Comparison of ENCODE assay signal across 8 cellular contexts in the genomic region with DNA sequence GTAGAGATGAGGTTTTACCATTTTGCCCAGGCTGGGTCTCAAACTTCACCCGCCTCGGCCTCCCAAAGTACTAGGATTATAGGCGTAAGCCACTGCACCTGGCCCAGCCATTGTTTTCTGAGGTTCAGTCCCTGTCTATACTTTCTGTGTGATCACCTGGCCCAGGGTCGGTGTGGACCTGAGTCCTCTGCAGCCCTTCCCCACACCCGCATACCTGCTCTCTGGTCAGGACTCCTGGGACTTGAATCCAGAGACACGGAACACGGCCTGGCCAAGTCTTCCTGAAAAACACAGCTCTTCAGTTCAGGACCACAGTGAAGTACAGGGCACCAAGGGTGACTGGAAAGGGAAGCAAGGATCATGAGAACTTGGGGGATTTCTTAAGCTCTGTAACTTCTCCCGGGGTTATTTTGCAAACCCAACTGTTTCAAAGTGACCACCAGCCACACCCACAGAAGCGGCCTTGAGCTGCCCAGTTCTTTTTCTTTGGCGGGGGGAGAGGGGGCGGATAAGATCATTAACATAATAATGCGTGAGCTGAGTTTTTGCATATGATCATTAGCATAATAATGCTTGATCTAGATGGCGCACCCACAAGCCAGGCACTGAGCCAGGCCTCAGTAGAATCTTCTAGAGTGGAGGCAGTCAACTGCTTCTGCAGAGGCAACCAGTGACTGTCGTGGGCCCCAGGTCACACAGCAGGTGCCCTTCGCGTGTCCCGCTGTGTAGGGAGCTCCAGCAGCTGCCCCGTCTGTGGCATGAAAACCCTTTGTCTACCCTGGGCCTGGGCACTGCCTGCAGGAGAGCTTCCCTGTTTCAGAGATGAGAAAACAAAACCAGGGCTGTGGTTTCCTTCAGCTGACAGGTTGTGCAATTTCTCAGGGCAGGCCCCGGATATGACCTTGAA. TPM values are rescaled to one million over a fixed set of nuclear protein-coding genes. Genes with fewer than 3 reads are reported as not detected.
DNase-seq lines count a peak whose midpoint lies in the region; ATAC-seq and TF ChIP-seq lines count a peak whose summit lies in the region.

No MANE protein-coding gene starts in this region.

- H3K9me3 ChIP-seq in PC-9 (ENCODE audit: insufficient read depth, low read depth) (no peaks in the 10 kb centered on the region), right atrium auricular region (no peaks in the 10 kb centered on the region)

- no peaks in the 10 kb centered on the region for H3K27me3 ChIP-seq in PC-9 (ENCODE audit: insufficient read depth, low read depth)
- no peaks in the 10 kb centered on the region for H3K27me3 ChIP-seq in right atrium auricular region

- no peak overlapping the region for H2AFZ ChIP-seq in PC-9

- DNase-seq in PC-9 (peak; percentile 60 to 69), right atrium auricular region (ENCODE audit: low spot score) (peak; percentile 81), NCI-H1092 (lab: John Stamatoyannopoulos, UW) (no peak)
- DNase-seq in activated naive CD4-positive, alpha-beta T cell treated with anti-CD3 and anti-CD28 coated beads for 36 hours = peak; percentile 80
- DNase-seq in stimulated activated CD4-positive, alpha-beta T cell treated with anti-CD3 and anti-CD28 coated beads, Interleukin-1b, Interleukin-23, amount 100 ng/mL, for 48 hours = peak; percentile 57

- TF ChIP-seq CTCF in PC-9 (conservative IDR thresholded peaks at IDR 0.05) = no peak
- TF ChIP-seq CTCF in right atrium auricular region (IDR thresholded peaks at IDR 0.05) = no peak

- peak overlapping the region; percentile 79 for H3K27ac Mint-ChIP-seq in activated naive CD4-positive, alpha-beta T cell treated with anti-CD3 and anti-CD28 coated beads for 36 hours

- H3K27ac ChIP-seq in PC-9 (peak overlapping the region; percentile 87), right atrium auricular region (peak overlapping the region; percentile 56 to 95)

- H3K4me2 ChIP-seq in PC-9 = peak overlapping the region; percentile 87

- no peaks in the 10 kb centered on the region for H3K36me3 ChIP-seq in PC-9 (ENCODE audit: low read depth)
- peaks cover 4% of the 10 kb centered on the region for H3K36me3 ChIP-seq in right atrium auricular region

- peaks cover 31% of the 10 kb centered on the region for H3K79me2 ChIP-seq in PC-9 (ENCODE audit: low read depth)

- no peaks in the 10 kb centered on the region for H3K9me2 ChIP-seq in PC-9 (ENCODE audit: insufficient read depth)

- H3K36me3 Mint-ChIP-seq in activated naive CD4-positive, alpha-beta T cell treated with anti-CD3 and anti-CD28 coated beads for 36 hours (ENCODE audit: low read depth) = peaks cover 8% of the 10 kb centered on the region

- peak overlapping the region; percentile 38 for H3K4me3 Mint-ChIP-seq in activated naive CD4-positive, alpha-beta T cell treated with anti-CD3 and anti-CD28 coated beads for 36 hours

- no peaks in the 10 kb centered on the region for H3K9me3 Mint-ChIP-seq in activated naive CD4-positive, alpha-beta T cell treated with anti-CD3 and anti-CD28 coated beads for 36 hours

- peaks cover 64% of the 10 kb centered on the region for H3K4me1 Mint-ChIP-seq in activated naive CD4-positive, alpha-beta T cell treated with anti-CD3 and anti-CD28 coated beads for 36 hours (ENCODE audit: low read depth)

- peaks cover 57% of the 10 kb centered on the region for H3F3A ChIP-seq in PC-9 (ENCODE audit: insufficient read depth, low read depth)

- intact Hi-C loops in PC-9 (cut with micrococcal nuclease; ENCODE audit: unreplicated experiment) = loop anchor here (1.0 to 5.0 kb wide), 3 partner anchors 17 to 127 kb away; partner anchors contain the start of gene GNB1
- intact Hi-C loops in activated naive CD4-positive, alpha-beta T cell treated with anti-CD3 and anti-CD28 coated beads for 36 hours (cut with micrococcal nuclease) = loop anchor here (1.0 to 10.0 kb wide), 2 partner anchors 129 to 275 kb away; partner anchors contain the start of gene PRKCZ

- H3K4me1 ChIP-seq in PC-9 (replicated peaks; ENCODE audit: insufficient read depth) (peaks cover 69% of the 10 kb centered on the region), right atrium auricular region (peaks cover 0 to 77% of the 10 kb centered on the region in 2 donors)

- peaks cover 23% of the 10 kb centered on the region for H4K20me1 ChIP-seq in PC-9 (ENCODE audit: insufficient read depth)

- POLR2A ChIA-PET in PC-9 (lab: Charles Lee; ENCODE audit: unreplicated experiment) = interaction anchor here (0.6 to 1.1 kb wide), 3 partner anchors 21 to 455 kb away, joined by 3 to 6 read pairs (median 5); no protein-coding TSS in a partner anchor

- no TSS peak for BruUV-seq in PC-9 (replicated peaks; lab: Mats Ljungman, UMichigan)

- CTCF ChIA-PET in PC-9 (lab: Charles Lee) = interaction anchor here (0.6 kb wide), 1 partner anchor 204 kb away, joined by 3 read pairs; no protein-coding TSS in a partner anchor
- CTCF ChIA-PET in activated naive CD4-positive, alpha-beta T cell treated with anti-CD3 and anti-CD28 coated beads for 36 hours (lab: Charles Lee) = interaction anchor here (0.6 to 2.0 kb wide), 6 partner anchors 15 to 129 kb away, joined by 3 to 12 read pairs (median 4); no protein-coding TSS in a partner anchor

- no peaks in the 10 kb centered on the region for H3K27me3 Mint-ChIP-seq in activated naive CD4-positive, alpha-beta T cell treated with anti-CD3 and anti-CD28 coated beads for 36 hours (ENCODE audit: low read depth)

- peak overlapping the region; percentile 93; the same call in 1 of the 2 replicates for H3K4me3 ChIP-seq in PC-9
- H3K4me3 ChIP-seq in right atrium auricular region = peak overlapping the region in 1 of 2 donors; percentile 92

- ATAC-seq in GM18502 (IDR thresholded peaks at IDR 0.05; ENCODE audit: poor library complexity, unreplicated experiment) = peak; percentile 30
- peak; percentile 27 for ATAC-seq in HG02642 (IDR thresholded peaks at IDR 0.05; ENCODE audit: poor library complexity, unreplicated experiment)
- no peak for ATAC-seq in GM21526 (IDR thresholded peaks at IDR 0.05; ENCODE audit: low FRiP score, unreplicated experiment)

RNA-seq across cellular contexts. Expression of gene NADK, which starts 1.7 kb away (rescaled TPM):
- total RNA-seq in PC-9 (2021) (98.9 and 105 TPM in 2 replicates), right atrium auricular region (10 to 100 TPM; 26.5 to 51.5 TPM)
- 10 to 100 TPM; 42.1 to 43.6 TPM for total RNA-seq in activated naive CD4-positive, alpha-beta T cell treated with anti-CD3 and anti-CD28 coated beads for 36 hours

RNA-seq across cellular contexts. Expression of gene CDK11A, which starts 55.8 kb away (rescaled TPM):
- total RNA-seq in PC-9 (2021) = 36.2 and 42.2 TPM in 2 replicates
- 10 to 100 TPM; 58.0 to 60.3 TPM for total RNA-seq in activated naive CD4-positive, alpha-beta T cell treated with anti-CD3 and anti-CD28 coated beads for 36 hours
- 1 to 10 TPM; 4.3 to 8.2 TPM for total RNA-seq in right atrium auricular region
